Comparison of ENCODE assay signal across 22 cellular contexts in the genomic region with DNA sequence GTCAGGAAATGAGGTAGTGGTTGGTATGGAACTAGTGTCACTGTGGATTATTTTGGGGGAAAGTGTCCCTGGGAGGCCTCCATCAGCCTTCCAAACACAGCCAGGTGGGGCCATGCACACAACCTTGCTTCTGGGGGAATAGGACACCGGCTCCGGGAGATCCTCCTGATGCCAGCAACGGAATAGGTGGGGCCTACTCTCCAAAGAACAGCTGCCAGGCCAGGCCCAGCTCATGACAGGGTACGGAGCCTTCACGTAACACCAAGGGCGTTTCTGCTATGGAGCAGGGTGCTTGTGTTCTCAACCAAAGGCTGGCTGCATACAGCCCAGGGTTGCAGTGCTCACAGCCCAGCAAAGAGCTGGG. TPM values are rescaled to one million over a fixed set of nuclear protein-coding genes. Genes with fewer than 3 reads are reported as not detected.
"Had no signal": no experiment of that assay in that cellular context is flagged by ENCODE, and none has a peak within 500 bp of the region (broad histone marks: within the 10 kb centered on the region; RNA-seq: fewer than 3 reads in every experiment).

No MANE protein-coding gene starts in this region.

- H3K9me3 Mint-ChIP-seq: activated B cell treated with CpG ODN at 0.5 μM for 24 hours; activated CD4-positive, alpha-beta memory T cell treated with anti-CD3 and anti-CD28 coated beads for 36 hours; activated naive CD8-positive, alpha-beta T cell treated with anti-CD3 and anti-CD28 coated beads for 36 hours; activated T-helper 17 cell treated with anti-CD3 and anti-CD28 coated beads, Interleukin-2, amount 50 U/mL, for 72 hours; nephron progenitor cell; T-helper 2 cell treated with Interferon-gamma antibody and Interleukin-4, amounts not matched to agents 5 μg/mL and 100 μg/mL, for 36 hours; type B pancreatic cell had no signal

- ATAC-seq: activated T-helper 17 cell treated with anti-CD3 and anti-CD28 coated beads, Interleukin-2, amount 50 U/mL, for 72 hours had no signal

- H3K4me1 ChIP-seq: colonic mucosa had no signal

- H3K36me3 Mint-ChIP-seq: activated CD4-positive, alpha-beta memory T cell treated with anti-CD3 and anti-CD28 coated beads for 36 hours; activated naive CD8-positive, alpha-beta T cell treated with anti-CD3 and anti-CD28 coated beads for 36 hours; brain; type B pancreatic cell had no signal

- H3K27ac ChIP-seq: colonic mucosa had no signal

- H3K9me3 ChIP-seq: colonic mucosa, stomach had no signal

- DNase-seq: activated B cell treated with CpG ODN at 0.5 μM for 24 hours; activated CD4-positive, alpha-beta memory T cell treated with anti-CD3 and anti-CD28 coated beads for 36 hours; activated CD4-positive, alpha-beta T cell treated with anti-CD3 and anti-CD28 coated beads for 4 hours; activated naive CD4-positive, alpha-beta T cell; activated naive CD8-positive, alpha-beta T cell treated with anti-CD3 and anti-CD28 coated beads for 36 hours; activated T-cell treated with anti-CD3 and anti-CD28 coated beads for 4 hours; amniotic stem cell; central memory CD4-positive, alpha-beta T cell; colonic mucosa; nephron progenitor cell; stimulated activated CD4-positive, alpha-beta T cell treated with anti-CD3 and anti-CD28 coated beads, Interleukin-4, amount 100 ng/mL, for 1 hour; stomach had no signal

- H3K36me3 ChIP-seq: colonic mucosa, stomach had no signal

- H3K27me3 Mint-ChIP-seq: type B pancreatic cell had no signal

- H3K4me1 Mint-ChIP-seq: activated naive CD8-positive, alpha-beta T cell treated with anti-CD3 and anti-CD28 coated beads for 36 hours; activated T-helper 17 cell treated with anti-CD3 and anti-CD28 coated beads, Interleukin-2, amount 50 U/mL, for 72 hours had no signal

- H3K4me3 Mint-ChIP-seq: activated B cell treated with CpG ODN at 0.5 μM for 24 hours; activated CD4-positive, alpha-beta memory T cell treated with anti-CD3 and anti-CD28 coated beads for 36 hours; activated naive CD8-positive, alpha-beta T cell treated with anti-CD3 and anti-CD28 coated beads for 36 hours; activated T-helper 17 cell treated with anti-CD3 and anti-CD28 coated beads, Interleukin-2, amount 50 U/mL, for 72 hours; nephron progenitor cell; T-helper 2 cell treated with Interferon-gamma antibody and Interleukin-4, amounts not matched to agents 5 μg/mL and 100 μg/mL, for 36 hours; type B pancreatic cell had no signal

- H3K27ac Mint-ChIP-seq: activated B cell treated with CpG ODN at 0.5 μM for 24 hours; activated CD4-positive, alpha-beta memory T cell treated with anti-CD3 and anti-CD28 coated beads for 36 hours; activated naive CD8-positive, alpha-beta T cell treated with anti-CD3 and anti-CD28 coated beads for 36 hours; activated T-helper 17 cell treated with anti-CD3 and anti-CD28 coated beads, Interleukin-2, amount 50 U/mL, for 72 hours; nephron progenitor cell; T-helper 2 cell treated with Interferon-gamma antibody and Interleukin-4, amounts not matched to agents 5 μg/mL and 100 μg/mL, for 36 hours; type B pancreatic cell had no signal

- H3K4me3 ChIP-seq: colonic mucosa, lung, skin epidermis, stomach had no signal

- H3K27me3 ChIP-seq: colonic mucosa had no signal

RNA-seq across cellular contexts. Expression of gene LINC01488, which starts 30.6 kb away (rescaled TPM):
- total RNA-seq: activated B cell treated with CpG ODN at 0.5 μM for 24 hours; activated CD4-positive, alpha-beta memory T cell treated with anti-CD3 and anti-CD28 coated beads for 36 hours; activated naive CD8-positive, alpha-beta T cell treated with anti-CD3 and anti-CD28 coated beads for 36 hours; activated T-helper 17 cell treated with anti-CD3 and anti-CD28 coated beads, Interleukin-2, amount 50 U/mL, for 72 hours; colonic mucosa; frontal cortex; lung; myocyte; omental fat pad; stomach; temporal lobe had no signal
- polyA plus RNA-seq: lung, stomach had no signal
